23 cellular contexts compared by ENCODE assay signal in genomic region chr12:51792417-51792816, GRCh38. TPM values are rescaled to one million over a fixed set of nuclear protein-coding genes. Genes with fewer than 3 reads are reported as not detected.
"Had no signal": no experiment of that assay in that cellular context is flagged by ENCODE, and none has a peak within 500 bp of the region (broad histone marks: within the 10 kb centered on the region; RNA-seq: fewer than 3 reads in every experiment).

No MANE protein-coding gene starts in this region.

- H3K9me3 ChIP-seq: SK-N-SH had no signal

- DNase-seq: KBM-7, MV-4-11, NCI-H1048, NCI-H1105, NCI-H1417, NCI-H1436 treated with DMSO at 0.1 percent for 48 hours, NCI-H1694, NCI-H187 treated with DMSO at 0.1 percent for 48 hours, NCI-H2029 treated with DMSO at 0.1 percent for 48 hours, NCI-H345, NCI-H446 treated with DMSO at 0.1 percent for 48 hours, NCI-H510A treated with DMSO at 0.1 percent for 48 hours, NCI-H526, NCI-H82, RPMI8226, SHP77, SK-N-SH, SW 1271, T-cell had no signal

- H3K27ac Mint-ChIP-seq: T-cell; T-helper 1 cell treated with Interleukin-12 subunit alpha and Interleukin-12 subunit beta and Interleukin-4 antibody, amounts not matched to agents 30 μg/mL and 1 μg/mL, for 36 hours had no signal

- H3K4me2 ChIP-seq: SK-N-SH had no signal

- H3K4me1 Mint-ChIP-seq: T-cell had no signal

- H3K9ac ChIP-seq: SK-N-SH had no signal

- H3K36me3 Mint-ChIP-seq: T-cell had no signal

- ATAC-seq: T-cell had no signal

- H3K27me3 Mint-ChIP-seq: T-cell had no signal

- H3K9me3 Mint-ChIP-seq: T-cell; T-helper 1 cell treated with Interleukin-12 subunit alpha and Interleukin-12 subunit beta and Interleukin-4 antibody, amounts not matched to agents 30 μg/mL and 1 μg/mL, for 36 hours had no signal

- FAIRE-seq: RCC 7860 had no signal

- H3K4me3 Mint-ChIP-seq: T-cell; T-helper 1 cell treated with Interleukin-12 subunit alpha and Interleukin-12 subunit beta and Interleukin-4 antibody, amounts not matched to agents 30 μg/mL and 1 μg/mL, for 36 hours had no signal

RNA-seq across cellular contexts. Expression of gene FIGNL2, which starts 56.1 kb away (rescaled TPM):
- total RNA-seq: HT-29, MCF 10A had no signal
